Comparison of ENCODE assay signal across 1 cellular context in genomic region chr2:47697681-47698435, GRCh38.
TF ChIP-seq lines count a peak whose summit lies in the region.

No MANE protein-coding gene starts in this region.

TF ChIP-seq in H1, 55 proteins besides CTCF, POLR2A, EP300 and RAD21:
- peak; percentile 25 for TF ChIP-seq ASH2L (IDR thresholded peaks at IDR 0.05; ENCODE audit: low read length)
TF ChIP-seq in H1: peak in this region for 1; not testable (repeated sequence) for 54.
